33 cellular contexts compared by ENCODE assay signal in genomic region chr3:24498796-24499195, GRCh38. TPM values are rescaled to one million over a fixed set of nuclear protein-coding genes. Genes with fewer than 3 reads are reported as not detected.
"Had no signal": no experiment of that assay in that cellular context is flagged by ENCODE, and none has a peak within 500 bp of the region (broad histone marks: within the 10 kb centered on the region; RNA-seq: fewer than 3 reads in every experiment).

No MANE protein-coding gene starts in this region.

- H3K4me3 ChIP-seq: ascending aorta, cardiac muscle cell, Peyer's patch, SJSA1 had no signal

- H3K4me2 ChIP-seq: SK-N-SH had no signal

- H3K36me3 Mint-ChIP-seq: activated naive CD4-positive, alpha-beta T cell treated with anti-CD3 and anti-CD28 coated beads, Interleukin-2, amount 50 U/mL, for 24 hours had no signal

- H3K27ac ChIP-seq: cardiac muscle cell, Peyer's patch, SJSA1 had no signal

- H3K9me2 ChIP-seq: SK-N-SH had no signal

- H3K9ac ChIP-seq: SK-N-SH had no signal

- H3K27me3 ChIP-seq: ascending aorta, Peyer's patch, SJSA1 had no signal

- H3K9me3 Mint-ChIP-seq: activated CD4-positive, alpha-beta T cell treated with anti-CD3 and anti-CD28 coated beads, Interleukin-2, amount 10 ng/mL, durations not matched to agents 7 days and 5 days; activated naive CD4-positive, alpha-beta T cell treated with anti-CD3 and anti-CD28 coated beads, Interleukin-2, amount 50 U/mL, for 24 hours; activated naive CD8-positive, alpha-beta T cell treated with anti-CD3 and anti-CD28 coated beads, Interleukin-2, amount 10 ng/mL, durations not matched to agents 7 days and 5 days; activated T-cell treated with anti-CD3 and anti-CD28 coated beads, Interleukin-2, amount 50 U/mL, for 24 hours; activated T-helper 2 cell treated with anti-CD3 and anti-CD28 coated beads, Interferon-gamma antibody, Interleukin-2, Interleukin-4, amounts not matched to agents 10 μg/mL and 5 μg/mL and 100 μg/mL, durations not matched to agents 14 hours and 24 hours and 36 hours; central memory CD8-positive, alpha-beta T cell; T-helper 1 cell treated with Interleukin-12 subunit alpha and Interleukin-12 subunit beta and Interleukin-4 antibody, amounts not matched to agents 30 μg/mL and 1 μg/mL, for 36 hours; T-helper 2 cell treated with Interferon-gamma antibody and Interleukin-4, amounts not matched to agents 5 μg/mL and 100 μg/mL, for 36 hours had no signal

- H3K36me3 ChIP-seq: ascending aorta, cardiac muscle cell, Peyer's patch, SJSA1 had no signal

- H3K4me1 Mint-ChIP-seq: activated naive CD4-positive, alpha-beta T cell treated with anti-CD3 and anti-CD28 coated beads, Interleukin-2, amount 50 U/mL, for 24 hours; central memory CD8-positive, alpha-beta T cell had no signal

- H3K9me3 ChIP-seq: ascending aorta, Peyer's patch, SJSA1, SK-N-SH had no signal

- ATAC-seq: activated CD4-positive, CD25-positive, alpha-beta regulatory T cell treated with anti-CD3 and anti-CD28 coated beads, Interleukin-2, amount 50 U/mL, for 24 hours; activated CD8-positive, alpha-beta T cell treated with anti-CD3 and anti-CD28 coated beads, Interleukin-2, amount 10 ng/mL, durations not matched to agents 7 days and 5 days; PC-3 had no signal

- DNase-seq: activated CD4-positive, alpha-beta T cell treated with anti-CD3 and anti-CD28 coated beads, Interleukin-2, amount 10 ng/mL, durations not matched to agents 7 days and 5 days; activated CD4-positive, alpha-beta T cell treated with anti-CD3 and anti-CD28 coated beads, Interleukin-2, amount 50 U/mL, for 48 hours; activated CD8-positive, alpha-beta T cell treated with anti-CD3 and anti-CD28 coated beads, Interleukin-2, amount 10 ng/mL, durations not matched to agents 7 days and 5 days; activated gamma-delta T cell; activated naive CD4-positive, alpha-beta T cell treated with Interleukin-2 at 50 U/mL for 16 hours; activated naive CD8-positive, alpha-beta T cell treated with anti-CD3 and anti-CD28 coated beads, Interleukin-2, amount 10 ng/mL, durations not matched to agents 7 days and 5 days; activated T-cell treated with anti-CD3 and anti-CD28 coated beads, Interleukin-2, amount 50 U/mL, for 24 hours; amygdala; NCI-H1092 treated with DMSO at 0.1 percent for 48 hours; NCI-H146; NCI-H187; NCI-H2029 treated with DMSO at 0.1 percent for 48 hours; NCI-H2107; NCI-H2171; NCI-H510A; NCI-H526; NCI-H748 treated with DMSO at 0.1 percent for 48 hours; NK-92 treated with Interleukin-12 subunit alpha and Interleukin-12 subunit beta, amount 100 ng/mL, for 24 hours; PC-3; Peyer's patch; RPMI8226; SHP77 treated with DMSO at 0.1 percent for 48 hours; SK-N-SH had no signal

- H3K4me3 Mint-ChIP-seq: activated CD4-positive, alpha-beta T cell treated with anti-CD3 and anti-CD28 coated beads for 36 hours; activated CD4-positive, alpha-beta T cell treated with anti-CD3 and anti-CD28 coated beads, Interleukin-2, amount 10 ng/mL, durations not matched to agents 7 days and 5 days; activated CD8-positive, alpha-beta T cell treated with anti-CD3 and anti-CD28 coated beads, Interleukin-2, amount 10 ng/mL, durations not matched to agents 7 days and 5 days; activated naive CD4-positive, alpha-beta T cell treated with anti-CD3 and anti-CD28 coated beads, Interleukin-2, amount 50 U/mL, for 24 hours; activated naive CD8-positive, alpha-beta T cell treated with anti-CD3 and anti-CD28 coated beads, Interleukin-2, amount 10 ng/mL, durations not matched to agents 7 days and 5 days; activated T-cell treated with anti-CD3 and anti-CD28 coated beads, Interleukin-2, amount 50 U/mL, for 24 hours; central memory CD8-positive, alpha-beta T cell; T-helper 1 cell treated with Interleukin-12 subunit alpha and Interleukin-12 subunit beta and Interleukin-4 antibody, amounts not matched to agents 30 μg/mL and 1 μg/mL, for 36 hours; T-helper 2 cell treated with Interferon-gamma antibody and Interleukin-4, amounts not matched to agents 5 μg/mL and 100 μg/mL, for 36 hours had no signal

- H3K27ac Mint-ChIP-seq: activated CD4-positive, alpha-beta T cell treated with anti-CD3 and anti-CD28 coated beads for 36 hours; activated CD4-positive, alpha-beta T cell treated with anti-CD3 and anti-CD28 coated beads, Interleukin-2, amount 10 ng/mL, durations not matched to agents 7 days and 5 days; activated CD8-positive, alpha-beta T cell treated with anti-CD3 and anti-CD28 coated beads, Interleukin-2, amount 10 ng/mL, durations not matched to agents 7 days and 5 days; activated naive CD4-positive, alpha-beta T cell treated with anti-CD3 and anti-CD28 coated beads, Interleukin-2, amount 50 U/mL, for 24 hours; activated naive CD8-positive, alpha-beta T cell treated with anti-CD3 and anti-CD28 coated beads, Interleukin-2, amount 10 ng/mL, durations not matched to agents 7 days and 5 days; activated T-cell treated with anti-CD3 and anti-CD28 coated beads, Interleukin-2, amount 50 U/mL, for 24 hours; activated T-helper 2 cell treated with anti-CD3 and anti-CD28 coated beads, Interferon-gamma antibody, Interleukin-2, Interleukin-4, amounts not matched to agents 10 μg/mL and 5 μg/mL and 100 μg/mL, durations not matched to agents 14 hours and 24 hours and 36 hours; T-helper 1 cell treated with Interleukin-12 subunit alpha and Interleukin-12 subunit beta and Interleukin-4 antibody, amounts not matched to agents 30 μg/mL and 1 μg/mL, for 36 hours; T-helper 2 cell treated with Interferon-gamma antibody and Interleukin-4, amounts not matched to agents 5 μg/mL and 100 μg/mL, for 36 hours had no signal

RNA-seq across cellular contexts. Expression of gene THRB, which starts 4.1 kb away (rescaled TPM):
- total RNA-seq: activated CD4-positive, alpha-beta T cell treated with anti-CD3 and anti-CD28 coated beads for 36 hours; activated CD4-positive, alpha-beta T cell treated with anti-CD3 and anti-CD28 coated beads, Interleukin-2, amount 10 ng/mL, durations not matched to agents 7 days and 5 days; activated CD8-positive, alpha-beta T cell treated with anti-CD3 and anti-CD28 coated beads, Interleukin-2, amount 10 ng/mL, durations not matched to agents 7 days and 5 days; activated naive CD8-positive, alpha-beta T cell treated with anti-CD3 and anti-CD28 coated beads, Interleukin-2, amount 10 ng/mL, durations not matched to agents 7 days and 5 days; activated T-helper 2 cell treated with anti-CD3 and anti-CD28 coated beads, Interferon-gamma antibody, Interleukin-2, Interleukin-4, amounts not matched to agents 10 μg/mL and 5 μg/mL and 100 μg/mL, durations not matched to agents 14 hours and 24 hours and 36 hours had no signal
